Comparison of ENCODE assay signal across 1 cellular context in genomic region chr17:9973689-9974459, GRCh38.
TF ChIP-seq lines count a peak whose summit lies in the region.

No MANE protein-coding gene starts in this region.

TF ChIP-seq in HepG2, 621 proteins besides CTCF, POLR2A, EP300 and RAD21 (continued from another document):
- TF ChIP-seq RNF219 (CRISPR knock-in tag; IDR thresholded peaks at IDR 0.05) (no peak), MAFG (CRISPR knock-in tag; IDR thresholded peaks at IDR 0.05) (no peak)
